Comparison of ENCODE assay signal across 8 cellular contexts in genomic region chr2:218405365-218406208, GRCh38. TPM values are rescaled to one million over a fixed set of nuclear protein-coding genes. Genes with fewer than 3 reads are reported as not detected.
DNase-seq lines count a peak whose midpoint lies in the region; ATAC-seq and TF ChIP-seq lines count a peak whose summit lies in the region.

No MANE protein-coding gene starts in this region.

- TF ChIP-seq CTCF in kidney epithelial cell (IDR thresholded peaks at IDR 0.05; ENCODE audit: insufficient read depth, low read length, poor library complexity, severe bottlenecking) (no peak), stomach (IDR thresholded peaks at IDR 0.05) (no peak)

- H3K9me3 ChIP-seq in stomach = no peaks in the 10 kb centered on the region

- H3K36me3 ChIP-seq in kidney epithelial cell (ENCODE audit: control insufficient read depth, insufficient read depth, low read length) (no peaks in the 10 kb centered on the region), stomach (peaks cover 35 to 44% (median 41%) of the 10 kb centered on the region in 4 donors)

- H3K4me1 ChIP-seq in stomach = peaks cover 57 to 72% (median 71%) of the 10 kb centered on the region in 4 donors

- DNase-seq in T-helper 1 cell = no peak
- no peak for DNase-seq in activated naive CD8-positive, alpha-beta T cell treated with anti-CD3 and anti-CD28 coated beads for 36 hours
- DNase-seq in kidney epithelial cell (ENCODE audit: low read depth) = no peak
- DNase-seq in stomach = no peak
- no peak for DNase-seq in NOMO-1 (lab: John Stamatoyannopoulos, UW; ENCODE audit: unreplicated experiment in 2 of 2)

- H3K4me3 Mint-ChIP-seq in T-helper 1 cell treated with Interleukin-12 subunit alpha and Interleukin-12 subunit beta and Interleukin-4 antibody, amounts not matched to agents 30 μg/mL and 1 μg/mL, for 36 hours = peak overlapping the region; percentile 73
- peak overlapping the region; percentile 74 for H3K4me3 Mint-ChIP-seq in activated naive CD8-positive, alpha-beta T cell treated with anti-CD3 and anti-CD28 coated beads for 36 hours

- ATAC-seq in HG03442 (IDR thresholded peaks at IDR 0.05; ENCODE audit: unreplicated experiment) = peak; percentile 13
- no peak for ATAC-seq in GM21381 (IDR thresholded peaks at IDR 0.05; ENCODE audit: unreplicated experiment)

- H3K36me3 Mint-ChIP-seq in T-helper 1 cell treated with Interleukin-12 subunit alpha and Interleukin-12 subunit beta and Interleukin-4 antibody, amounts not matched to agents 30 μg/mL and 1 μg/mL, for 36 hours (ENCODE audit: low read depth) = peaks cover 27% of the 10 kb centered on the region
- H3K36me3 Mint-ChIP-seq in activated naive CD8-positive, alpha-beta T cell treated with anti-CD3 and anti-CD28 coated beads for 36 hours = peaks cover 19% of the 10 kb centered on the region

- peaks cover 30% of the 10 kb centered on the region for H3K4me1 Mint-ChIP-seq in T-helper 1 cell treated with Interleukin-12 subunit alpha and Interleukin-12 subunit beta and Interleukin-4 antibody, amounts not matched to agents 30 μg/mL and 1 μg/mL, for 36 hours (ENCODE audit: low read depth)
- H3K4me1 Mint-ChIP-seq in activated naive CD8-positive, alpha-beta T cell treated with anti-CD3 and anti-CD28 coated beads for 36 hours = peaks cover 36% of the 10 kb centered on the region

- H3K27ac Mint-ChIP-seq in T-helper 1 cell treated with Interleukin-12 subunit alpha and Interleukin-12 subunit beta and Interleukin-4 antibody, amounts not matched to agents 30 μg/mL and 1 μg/mL, for 36 hours = peak overlapping the region; percentile 89
- peak overlapping the region; percentile 78 for H3K27ac Mint-ChIP-seq in activated naive CD8-positive, alpha-beta T cell treated with anti-CD3 and anti-CD28 coated beads for 36 hours

- WGBS in stomach, 5 donors = 15 to 21% (median 17%) methylated on average over 15 to 21 of the region's 21 CpGs

- TF ChIP-seq POLR2A in stomach (IDR thresholded peaks at IDR 0.05) = no peak

- peak overlapping the region; percentile 73 to 100 (median 90) for H3K27ac ChIP-seq in stomach

- no peaks in the 10 kb centered on the region for H3K9me3 Mint-ChIP-seq in T-helper 1 cell treated with Interleukin-12 subunit alpha and Interleukin-12 subunit beta and Interleukin-4 antibody, amounts not matched to agents 30 μg/mL and 1 μg/mL, for 36 hours
- no peaks in the 10 kb centered on the region for H3K9me3 Mint-ChIP-seq in activated naive CD8-positive, alpha-beta T cell treated with anti-CD3 and anti-CD28 coated beads for 36 hours

- H3K4me3 ChIP-seq in kidney epithelial cell (ENCODE audit: low read depth, low read length) (peak overlapping the region; percentile 36), stomach (peak overlapping the region; percentile 39 to 52 (median 44))

- intact Hi-C loops in stomach (cut with DNase I; ENCODE audit: low total_unique reads) = no loop called here

- no peaks in the 10 kb centered on the region for H3K27me3 ChIP-seq in kidney epithelial cell (ENCODE audit: control insufficient read depth, insufficient read depth, low read length)
- H3K27me3 ChIP-seq in stomach = no peaks in the 10 kb centered on the region

- no peaks in the 10 kb centered on the region for H3K27me3 Mint-ChIP-seq in T-helper 1 cell treated with Interleukin-12 subunit alpha and Interleukin-12 subunit beta and Interleukin-4 antibody, amounts not matched to agents 30 μg/mL and 1 μg/mL, for 36 hours (ENCODE audit: low read depth)
- peaks cover 13% of the 10 kb centered on the region for H3K27me3 Mint-ChIP-seq in activated naive CD8-positive, alpha-beta T cell treated with anti-CD3 and anti-CD28 coated beads for 36 hours

- TF ChIP-seq EP300 in stomach (IDR thresholded peaks at IDR 0.05) = no peak

RNA-seq across cellular contexts. Expression of gene CTDSP1, which starts 5.9 kb away (rescaled TPM):
- 10 to 100 TPM; 67.8 to 73.5 TPM for total RNA-seq in activated naive CD8-positive, alpha-beta T cell treated with anti-CD3 and anti-CD28 coated beads for 36 hours
- total RNA-seq in kidney epithelial cell (37.8 and 53.6 TPM in 2 replicates), stomach (100 to 1,000 TPM in 3 of 5 donors, 10 to 100 TPM in 2; 43.3 to 188 (median 128) TPM)
- 100 to 1,000 TPM in 2 of 3 donors, 10 to 100 TPM in 1; 99.8 to 117 (median 100) TPM for polyA plus RNA-seq in stomach

RNA-seq across cellular contexts. Expression of gene VIL1, which starts 13.3 kb away (rescaled TPM):
- total RNA-seq in activated naive CD8-positive, alpha-beta T cell treated with anti-CD3 and anti-CD28 coated beads for 36 hours = not detected
- total RNA-seq in kidney epithelial cell (not detected in 2 replicates), stomach (100 to 1,000 TPM in 1 of 5 donors, 10 to 100 TPM in 2, under 1 TPM in 1, not detected in 1; 0.43 to 120 (median 12.7) TPM)
- 1 to 10 TPM in 2 of 3 donors, under 1 TPM in 1; 0.38 to 1.8 (median 1.1) TPM for polyA plus RNA-seq in stomach

RNA-seq across cellular contexts. Expression of gene SLC11A1, which starts 23.5 kb away (rescaled TPM):
- under 1 TPM; 0.08 TPM for total RNA-seq in activated naive CD8-positive, alpha-beta T cell treated with anti-CD3 and anti-CD28 coated beads for 36 hours
- total RNA-seq in kidney epithelial cell (0.21 TPM in 1 of 2 replicates, not detected in the other), stomach (10 to 100 TPM in 3 of 5 donors, 1 to 10 TPM in 1, not detected in 1; 8.9 to 20.4 (median 16.9) TPM)
- 1 to 10 TPM; 4.2 to 4.7 (median 4.5) TPM for polyA plus RNA-seq in stomach

RNA-seq across cellular contexts. Expression of gene CATIP, which starts 48.9 kb away (rescaled TPM):
- not detected for total RNA-seq in activated naive CD8-positive, alpha-beta T cell treated with anti-CD3 and anti-CD28 coated beads for 36 hours
- total RNA-seq in kidney epithelial cell (not detected in 2 replicates), stomach (not detected)
- under 1 TPM; 0.18 to 0.62 (median 0.31) TPM for polyA plus RNA-seq in stomach
